In genomic region chr3:185270262-185270955, GRCh38 we compare ENCODE assay signal across 8 cellular contexts. TPM values are rescaled to one million over a fixed set of nuclear protein-coding genes. Genes with fewer than 3 reads are reported as not detected.
DNase-seq lines count a peak whose midpoint lies in the region; ATAC-seq and TF ChIP-seq lines count a peak whose summit lies in the region.

No MANE protein-coding gene starts in this region.

- H3K27ac ChIP-seq in Karpas-422 (ENCODE audit: low read length) (no peak overlapping the region), RWPE2 (ENCODE audit: poor library complexity, severe bottlenecking) (no peak overlapping the region), heart right ventricle (no peak overlapping the region)

- H3K4me3 ChIP-seq in GM12865 (ENCODE audit: low read depth, low read length) (no peak overlapping the region), Karpas-422 (ENCODE audit: low read length) (no peak overlapping the region), RWPE2 (ENCODE audit: severe bottlenecking) (no peak overlapping the region), heart right ventricle (no peak overlapping the region)

- H3K79me2 ChIP-seq in Karpas-422 (ENCODE audit: low read length): no peaks in the 10 kb centered on the region

- no peak overlapping the region for H3K4me2 ChIP-seq in Karpas-422 (ENCODE audit: low read depth, low read length, poor library complexity, severe bottlenecking)

- H4K20me1 ChIP-seq in Karpas-422 (ENCODE audit: insufficient read depth, low read depth, low read length): no peaks in the 10 kb centered on the region

- TF ChIP-seq CTCF in GM12865 (IDR thresholded peaks at IDR 0.05; ENCODE audit: insufficient read depth, low read depth, low read length, missing control alignments): peak; percentile 59
- peak; percentile 36 for TF ChIP-seq CTCF in RWPE2 (IDR thresholded peaks at IDR 0.05; ENCODE audit: poor library complexity, severe bottlenecking)
- peak in 8 of 9 donors; percentile 5 to 42 (median 34) for TF ChIP-seq CTCF in heart right ventricle (IDR thresholded peaks at IDR 0.05)

- DNase-seq in GM12865 (ENCODE audit: low read depth) (peak; percentile 53), Karpas-422 (peak; percentile 67), RWPE2 (ENCODE audit: low spot score) (no peak), heart right ventricle (no peak), COLO668 (lab: John Stamatoyannopoulos, UW; ENCODE audit: unreplicated experiment) (no peak)

- H3K9me2 ChIP-seq in Karpas-422 (replicated peaks; ENCODE audit: insufficient read depth, low read length): no peaks in the 10 kb centered on the region

- H3K9ac ChIP-seq in Karpas-422 (ENCODE audit: low read length): no peak overlapping the region

- no peaks in the 10 kb centered on the region for H3K27me3 ChIP-seq in Karpas-422 (ENCODE audit: low read length)
- H3K27me3 ChIP-seq in RWPE2 (ENCODE audit: insufficient read depth, poor library complexity, severe bottlenecking): no peaks in the 10 kb centered on the region
- peaks cover 0 to 80% (median 53%) of the 10 kb centered on the region in 7 donors for H3K27me3 ChIP-seq in heart right ventricle

- H3K9me3 ChIP-seq in Karpas-422 (ENCODE audit: low read length) (no peaks in the 10 kb centered on the region), RWPE2 (ENCODE audit: severe bottlenecking) (no peaks in the 10 kb centered on the region), heart right ventricle (no peaks in the 10 kb centered on the region)

- no peak overlapping the region for H2AFZ ChIP-seq in Karpas-422 (ENCODE audit: low read length)

- 28 to 33% methylated on average over 4 of the region's 4 CpGs for WGBS in heart right ventricle, 2 donors

- no peaks in the 10 kb centered on the region for H3K36me3 ChIP-seq in Karpas-422 (ENCODE audit: insufficient read depth, low read length)
- H3K36me3 ChIP-seq in RWPE2 (ENCODE audit: low read depth): no peaks in the 10 kb centered on the region
- H3K36me3 ChIP-seq in heart right ventricle: no peaks in the 10 kb centered on the region

- ATAC-seq in RWPE2 (ENCODE audit: low read depth): peak; percentile 84
- peak in 7 of 8 donors; percentile 42 to 84 (median 70) for ATAC-seq in heart right ventricle
- ATAC-seq in HG02884 (IDR thresholded peaks at IDR 0.05; ENCODE audit: unreplicated experiment): no peak
- ATAC-seq in HG02623 (IDR thresholded peaks at IDR 0.05; ENCODE audit: unreplicated experiment): no peak
- ATAC-seq in HG02678 (IDR thresholded peaks at IDR 0.05; ENCODE audit: unreplicated experiment): no peak

- H3K4me1 ChIP-seq in Karpas-422 (ENCODE audit: low read length): no peaks in the 10 kb centered on the region
- no peaks in the 10 kb centered on the region for H3K4me1 ChIP-seq in RWPE2 (ENCODE audit: insufficient read depth, poor library complexity, severe bottlenecking)
- no peaks in the 10 kb centered on the region for H3K4me1 ChIP-seq in heart right ventricle

- intact Hi-C loops in heart right ventricle (cut with DNase I): no loop called here

RNA-seq across cellular contexts. Expression of gene EHHADH, which starts 16.6 kb away (rescaled TPM):
- total RNA-seq in Karpas-422 (2014; rRNA removed; shearing (Covaris generic); ENCODE audit: low replicate concordance): not detected in 2 replicates
- 10 to 100 TPM; 15.0 to 31.0 (median 20.4) TPM for total RNA-seq in heart right ventricle
- polyA plus RNA-seq in heart right ventricle: 1 to 10 TPM; 3.8 to 4.4 TPM

Comparison
In these comparisons a context has a peak if more than half of its experiments do, and no peak if none do; other contexts are left out.
1. DNase-seq: peak in GM12865 (single experiment) and Karpas-422 (single experiment); none in RWPE2 (single experiment), heart right ventricle (0 of 2) and COLO668 (single experiment).
2. ATAC-seq: peak in RWPE2 (single experiment) and heart right ventricle (7 of 8); none in HG02884 (single experiment), HG02623 (single experiment) and HG02678 (single experiment).
3. RNA of gene EHHADH, which starts 16.6 kb away (total RNA-seq): 15.0 to 31.0 TPM in heart right ventricle; not detected in Karpas-422; every median in the first group is over 10 times any median in the second.
4. Peak in every context shown above with its lines, with median percentiles within 50 percentile points of each other: CTCF ChIP-seq.